ENCODE assay signal across 8 cellular contexts in genomic region chr9:104993291-104993963, GRCh38.
DNase-seq lines count a peak whose midpoint lies in the region; ATAC-seq, FAIRE-seq and TF ChIP-seq lines count a peak whose summit lies in the region.

No MANE protein-coding gene starts in this region.

- intact Hi-C loops in Caco-2 (cut with micrococcal nuclease; ENCODE audit: unreplicated experiment), result loop anchor here (2.0 kb wide), 1 partner anchor 25 kb away; no protein-coding TSS in a partner anchor
- intact Hi-C loops in natural killer cell (cut with micrococcal nuclease), result loop anchor here (5.0 to 10.0 kb wide), 2 partner anchors 701 to 901 kb away; partner anchors contain the start of genes SMC2 and TMEM38B

- H3K27ac Mint-ChIP-seq in Caco-2 (ENCODE audit: unreplicated experiment), result no peak overlapping the region
- peak overlapping the region; percentile 94 to 97 for H3K27ac Mint-ChIP-seq in natural killer cell

- H3K4me1 Mint-ChIP-seq in Caco-2 (ENCODE audit: low read depth, unreplicated experiment) (peaks cover 17% of the 10 kb centered on the region), natural killer cell (peaks cover 35 to 40% of the 10 kb centered on the region in 2 donors)

- no peak overlapping the region for H3K4me3 ChIP-seq in Caco-2 (ENCODE audit: low read depth, low read length)
- no peak overlapping the region for H3K4me3 ChIP-seq in fibroblast of villous mesenchyme (ENCODE audit: low read depth, low read length)

- TF ChIP-seq CTCF in Caco-2 (IDR thresholded peaks at IDR 0.05; ENCODE audit: insufficient read depth in 1 of 2, low read depth in 1 of 2, low read length in 1 of 2, severe bottlenecking in 1 of 2, unreplicated experiment in 1 of 2) (no peak), fibroblast of villous mesenchyme (IDR thresholded peaks at IDR 0.05; ENCODE audit: insufficient read depth, low read depth, low read length) (no peak), natural killer cell (IDR thresholded peaks at IDR 0.05) (no peak)

- H3K9me3 Mint-ChIP-seq in Caco-2 (ENCODE audit: unreplicated experiment) (no peaks in the 10 kb centered on the region), natural killer cell (no peaks in the 10 kb centered on the region)

- no peaks in the 10 kb centered on the region for H3K36me3 ChIP-seq in Caco-2 (ENCODE audit: control insufficient read depth, insufficient read depth, low read length)

- no peaks in the 10 kb centered on the region for H3K27me3 Mint-ChIP-seq in Caco-2 (ENCODE audit: insufficient read depth, unreplicated experiment)
- H3K27me3 Mint-ChIP-seq in natural killer cell (ENCODE audit: low read depth in 2 of 2), result peaks cover 11 to 18% of the 10 kb centered on the region in 2 donors

- ATAC-seq in natural killer cell (peak in 2 of 3 donors; percentile 18 to 24), GM19467 (IDR thresholded peaks at IDR 0.05; ENCODE audit: unreplicated experiment) (no peak), HG03159 (IDR thresholded peaks at IDR 0.05; ENCODE audit: unreplicated experiment) (no peak)

- CTCF ChIA-PET in Caco-2 (lab: Charles Lee), result no interaction called here

- BruUV-seq in Caco-2 (replicated peaks; lab: Mats Ljungman, UMichigan), result no TSS peak

- H3K4me1 ChIP-seq in Caco-2, result peaks cover 29% of the 10 kb centered on the region

- no peak for FAIRE-seq in GM19239 (lab: Jason Lieb, UNC)

- no peaks in the 10 kb centered on the region for H3K27me3 ChIP-seq in Caco-2 (replicated peaks; ENCODE audit: control insufficient read depth, insufficient read depth, low read length)

- no peaks in the 10 kb centered on the region for H3K36me3 Mint-ChIP-seq in Caco-2 (ENCODE audit: insufficient read depth, unreplicated experiment)
- no peaks in the 10 kb centered on the region for H3K36me3 Mint-ChIP-seq in natural killer cell

- DNase-seq in Caco-2 (peak in 1 of 2 experiments; percentile 38), RPMI8226 (peak; percentile 14), fibroblast of villous mesenchyme (ENCODE audit: low read depth) (peak; percentile 96), natural killer cell (peak; percentile 23), NCI-H146 (lab: John Stamatoyannopoulos, UW) (no peak), GM19239 (ENCODE audit: insufficient read length, low spot score) (no peak)

- H3K4me3 Mint-ChIP-seq in Caco-2 (ENCODE audit: unreplicated experiment) (peak overlapping the region; percentile 96), natural killer cell (peak overlapping the region; percentile 51)

- POLR2A ChIA-PET in Caco-2 (lab: Charles Lee), result no interaction called here

- no peaks in the 10 kb centered on the region for H3K9me3 ChIP-seq in Caco-2

Comparison
In these comparisons a context has a peak if more than half of its experiments do, and no peak if none do; other contexts are left out.
1. DNase-seq: peak in RPMI8226 (single experiment), fibroblast of villous mesenchyme (single experiment) and natural killer cell (single experiment); none in NCI-H146 (single experiment) and GM19239 (single experiment).
2. ATAC-seq: peak in natural killer cell (2 of 3); none in GM19467 (single experiment) and HG03159 (single experiment).